13 cellular contexts compared by ENCODE assay signal in the genomic region with DNA sequence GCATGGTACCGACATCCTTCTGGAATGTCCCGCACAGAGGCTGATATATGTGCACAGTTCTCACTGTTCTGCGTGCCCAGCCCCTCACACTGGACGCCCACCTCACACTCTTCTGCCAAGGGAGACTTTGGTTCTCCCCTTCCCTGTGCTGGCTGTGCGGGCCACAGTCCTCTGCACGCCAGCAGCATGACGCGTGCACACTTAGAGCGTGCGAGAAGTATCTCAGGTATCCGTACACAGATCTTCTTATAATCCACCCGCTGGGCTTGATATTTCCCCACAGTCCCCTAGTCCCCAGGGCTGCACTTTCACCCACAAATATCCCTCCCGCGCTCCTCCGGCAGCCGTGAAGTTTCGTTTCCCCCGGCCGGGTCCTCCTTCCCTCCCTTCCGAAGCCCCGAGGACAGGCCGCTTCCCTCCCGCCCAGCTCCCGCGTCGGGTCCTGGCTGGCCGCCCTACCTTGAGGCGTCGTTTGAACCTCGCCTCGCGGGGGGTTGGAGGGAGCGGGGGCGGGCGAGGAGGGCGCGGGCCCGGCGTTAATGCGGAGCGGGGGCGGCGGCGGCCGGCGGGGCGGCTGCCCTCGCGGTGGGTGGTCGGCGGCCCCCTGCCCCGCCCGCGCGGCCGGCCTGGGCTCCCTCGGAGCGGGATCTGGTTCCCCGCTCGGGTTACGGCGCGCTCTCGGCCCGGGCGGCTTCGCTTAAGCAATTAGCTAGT. TPM values are rescaled to one million over a fixed set of nuclear protein-coding genes. Genes with fewer than 3 reads are reported as not detected.
A peak's percentile ranks its signal among the peaks of the same experiment; 100 is the strongest.
DNase-seq lines count a peak whose midpoint lies in the region; ATAC-seq, FAIRE-seq and TF ChIP-seq lines count a peak whose summit lies in the region.
"Had no signal": no experiment of that assay in that cellular context is flagged by ENCODE, and none has a peak within 500 bp of the region (broad histone marks: within the 10 kb centered on the region; RNA-seq: fewer than 3 reads in every experiment).

No MANE protein-coding gene starts in this region.

- H3K9me3 Mint-ChIP-seq in naive thymus-derived CD4-positive, alpha-beta T cell = peaks cover 0 to 2% (median 0%) of the 10 kb centered on the region in 11 donors

- peak overlapping the region in 8 of 10 donors; percentile 26 to 75 (median 46) for H3K4me3 Mint-ChIP-seq in naive thymus-derived CD4-positive, alpha-beta T cell

- CTCF ChIA-PET in A549 (lab: Yijun Ruan, JAX) (interaction anchor here (1.2 to 2.1 kb wide), 2 partner anchors 12 to 432 kb away, joined by 3 to 12 read pairs; no protein-coding TSS in a partner anchor), OCI-LY7 (lab: Charles Lee; ENCODE audit: unreplicated experiment) (no interaction called here)
- CTCF ChIA-PET in naive thymus-derived CD4-positive, alpha-beta T cell (lab: Charles Lee) = no interaction called here

- H3K4me2 ChIP-seq in A549 = peak overlapping the region; percentile 67
- no peak overlapping the region for H3K4me2 ChIP-seq in OCI-LY7 (ENCODE audit: low read length)

- no peaks in the 10 kb centered on the region for H3K9me3 ChIP-seq in A549
- no peaks in the 10 kb centered on the region for H3K9me3 ChIP-seq in naive thymus-derived CD4-positive, alpha-beta T cell (ENCODE audit: control insufficient read depth in 2 of 3, low read length in 3 of 3)
- no peaks in the 10 kb centered on the region for H3K9me3 ChIP-seq in OCI-LY7 (ENCODE audit: low read length)

- DNase-seq in A549 (ENCODE audit: low read depth in 1 of 2, low spot score in 1 of 2) (no peak), H7 (peak; percentile 87), coronary artery (ENCODE audit: low spot score) (no peak), NCI-H510A treated with DMSO at 0.1 percent for 48 hours (lab: John Stamatoyannopoulos, UW) (no peak), OCI-LY7 (ENCODE audit: low spot score) (no peak)
- no peak for DNase-seq in naive thymus-derived CD4-positive, alpha-beta T cell
- DNase-seq: activated CD4-positive, alpha-beta T cell treated with anti-CD3 and anti-CD28 coated beads, Interleukin-2, amount 50 U/mL, for 1 hour; anterior cingulate cortex had no signal

- H3K36me3 ChIP-seq in H7 (replicated peaks; ENCODE audit: control insufficient read depth, insufficient read depth, low read length) = no peaks in the 10 kb centered on the region
- no peaks in the 10 kb centered on the region for H3K36me3 ChIP-seq in naive thymus-derived CD4-positive, alpha-beta T cell (ENCODE audit: control insufficient read depth in 2 of 3, insufficient read depth in 3 of 3, low read length in 3 of 3)
- no peaks in the 10 kb centered on the region for H3K36me3 ChIP-seq in OCI-LY7 (ENCODE audit: insufficient read depth, low read length)

- peak overlapping the region; percentile 26; the same call in 1 of the 3 replicates for H3K4me3 ChIP-seq in A549
- no peak overlapping the region for H3K4me3 ChIP-seq in H7 (ENCODE audit: insufficient read depth, low read depth, low read length)
- H3K4me3 ChIP-seq in coronary artery = peak overlapping the region; percentile 47
- no peak overlapping the region for H3K4me3 ChIP-seq in naive thymus-derived CD4-positive, alpha-beta T cell (ENCODE audit: low read length)
- H3K4me3 ChIP-seq in OCI-LY7 (ENCODE audit: low read depth, low read length, poor library complexity, severe bottlenecking) = no peak overlapping the region
- H3K4me3 ChIP-seq: GM12878 had no signal

- H3K4me1 ChIP-seq in A549 (peaks cover 19% of the 10 kb centered on the region), OCI-LY7 (ENCODE audit: insufficient read depth, low read length, poor library complexity, severe bottlenecking) (no peaks in the 10 kb centered on the region)
- H3K4me1 ChIP-seq in naive thymus-derived CD4-positive, alpha-beta T cell (ENCODE audit: control insufficient read depth in 2 of 2, insufficient read depth in 2 of 2, low read length in 2 of 2) = no peaks in the 10 kb centered on the region

- WGBS in A549 (ENCODE audit: missing lambda C conversion rate) = 20% methylated on average over 30 of the region's 67 CpGs

- no peak for TF ChIP-seq EP300 in A549 (IDR thresholded peaks at IDR 0.05)

- TF ChIP-seq RAD21 in A549 (conservative IDR thresholded peaks at IDR 0.05 in 1 of 2, IDR thresholded peaks at IDR 0.05 in 1 of 2) = no peak

- H3K4me1 Mint-ChIP-seq in naive thymus-derived CD4-positive, alpha-beta T cell = peaks cover 11 to 33% (median 31%) of the 10 kb centered on the region in 7 donors

- no peak for TF ChIP-seq POLR2A in A549 (IDR thresholded peaks at IDR 0.05; ENCODE audit: low read length)

- intact Hi-C loops in naive thymus-derived CD4-positive, alpha-beta T cell (cut with micrococcal nuclease) = loop anchor here in 1 of 2 donors (5.0 kb wide), 1 partner anchor 62 kb away; a partner anchor contains a TSS
- intact Hi-C loops in OCI-LY7 (cut with micrococcal nuclease; ENCODE audit: unreplicated experiment) = no loop called here

- FAIRE-seq in A549 (lab: Jason Lieb, UNC) = no peak
- FAIRE-seq: GM12878 had no signal

- H4K20me1 ChIP-seq in OCI-LY7 (ENCODE audit: insufficient read depth, low read length) = no peaks in the 10 kb centered on the region

- no peaks in the 10 kb centered on the region for H3K79me2 ChIP-seq in OCI-LY7 (ENCODE audit: insufficient read depth, low read depth, low read length)

- no peaks in the 10 kb centered on the region for H3K9me2 ChIP-seq in OCI-LY7 (ENCODE audit: insufficient read depth, low read length)

- peaks cover 77 to 81% (median 79%) of the 10 kb centered on the region in 5 donors for H3K27me3 Mint-ChIP-seq in naive thymus-derived CD4-positive, alpha-beta T cell

- TF ChIP-seq CTCF in A549 (IDR thresholded peaks at IDR 0.05) (no peak), coronary artery (IDR thresholded peaks at IDR 0.05) (no peak), OCI-LY7 (conservative IDR thresholded peaks at IDR 0.05; ENCODE audit: low read length) (no peak)

- ATAC-seq in A549 = 0 out of 6 replicates have a peak, but pooled peaks of 1 of the 2 experiments have one; percentile 7
- ATAC-seq in naive thymus-derived CD4-positive, alpha-beta T cell = no peak
- ATAC-seq in GM21529 (IDR thresholded peaks at IDR 0.05; ENCODE audit: unreplicated experiment) = no peak
- ATAC-seq in HG03039 (IDR thresholded peaks at IDR 0.05; ENCODE audit: unreplicated experiment) = no peak
- ATAC-seq: esophagus mucosa, GM12878 had no signal

- BruUV-seq in OCI-LY7 (replicated peaks; lab: Mats Ljungman, UMichigan) = no TSS peak

- H3K27ac ChIP-seq in A549 (no peak overlapping the region), coronary artery (no peak overlapping the region), OCI-LY7 (ENCODE audit: low read depth, low read length, poor library complexity, severe bottlenecking) (no peak overlapping the region)
- H3K27ac ChIP-seq in naive thymus-derived CD4-positive, alpha-beta T cell (ENCODE audit: low read depth, low read length) = no peak overlapping the region

- POLR2A ChIA-PET in A549 (lab: Yijun Ruan, JAX) = no interaction called here
- POLR2A ChIA-PET in naive thymus-derived CD4-positive, alpha-beta T cell (lab: Charles Lee) = no interaction called here
- POLR2A ChIA-PET in OCI-LY7 (lab: Charles Lee) = no interaction called here

- peak overlapping the region in 1 of 9 donors; percentile 77 for H3K27ac Mint-ChIP-seq in naive thymus-derived CD4-positive, alpha-beta T cell

- peaks cover 0 to 6% (median 0%) of the 10 kb centered on the region in 5 donors for H3K36me3 Mint-ChIP-seq in naive thymus-derived CD4-positive, alpha-beta T cell

- no peak overlapping the region for H2AFZ ChIP-seq in OCI-LY7 (ENCODE audit: low read length)

- H3K27me3 ChIP-seq in H7 (ENCODE audit: control insufficient read depth, insufficient read depth, low read length) = peaks cover 98% of the 10 kb centered on the region
- H3K27me3 ChIP-seq in naive thymus-derived CD4-positive, alpha-beta T cell (ENCODE audit: control insufficient read depth in 2 of 2, insufficient read depth in 2 of 2, low read length in 2 of 2) = peaks cover 10 to 12% of the 10 kb centered on the region in 2 donors

TF ChIP-seq in A549, 52 proteins besides CTCF, POLR2A, EP300 and RAD21 (continues in another document):
- TF ChIP-seq, protein P1, sequence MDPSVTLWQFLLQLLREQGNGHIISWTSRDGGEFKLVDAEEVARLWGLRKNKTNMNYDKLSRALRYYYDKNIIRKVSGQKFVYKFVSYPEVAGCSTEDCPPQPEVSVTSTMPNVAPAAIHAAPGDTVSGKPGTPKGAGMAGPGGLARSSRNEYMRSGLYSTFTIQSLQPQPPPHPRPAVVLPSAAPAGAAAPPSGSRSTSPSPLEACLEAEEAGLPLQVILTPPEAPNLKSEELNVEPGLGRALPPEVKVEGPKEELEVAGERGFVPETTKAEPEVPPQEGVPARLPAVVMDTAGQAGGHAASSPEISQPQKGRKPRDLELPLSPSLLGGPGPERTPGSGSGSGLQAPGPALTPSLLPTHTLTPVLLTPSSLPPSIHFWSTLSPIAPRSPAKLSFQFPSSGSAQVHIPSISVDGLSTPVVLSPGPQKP (IDR thresholded peaks at IDR 0.05; ENCODE audit: low read depth, low read length) = no peak
- TF ChIP-seq HDAC2 (IDR thresholded peaks at IDR 0.05) = no peak
- TF ChIP-seq SMC3 (IDR thresholded peaks at IDR 0.05) = no peak
- TF ChIP-seq RARB (CRISPR knock-in tag; IDR thresholded peaks at IDR 0.05) = no peak
- no peak for TF ChIP-seq KDM5A (IDR thresholded peaks at IDR 0.05)

RNA-seq across cellular contexts. Expression of a gene that starts 5.0 kb away (rescaled TPM):
- polyA plus RNA-seq in A549 (2011; rRNA removed) (not detected in 2 replicates), A549 (2017; fragmentation: RNase III; extraction: RNeasy Plus Mini Kit Qiagen cat#74134 plus additional on column Dnase treatment) (not detected in 3 replicates)
- not detected in 2 replicates for polyA plus RNA-seq in A549 (2012; cell fraction: cytosol; rRNA removed)
- not detected in 2 replicates for polyA plus RNA-seq in A549 (2012; cell fraction: nucleus; rRNA removed)
- polyA minus RNA-seq in A549 (2011; rRNA and poly(A)+ RNA removed) = not detected in 2 replicates
- total RNA-seq in H7 (2014; rRNA removed; shearing (Covaris generic)) = not detected in 2 replicates
- total RNA-seq in naive thymus-derived CD4-positive, alpha-beta T cell = not detected
- polyA plus RNA-seq in naive thymus-derived CD4-positive, alpha-beta T cell = not detected
- total RNA-seq in OCI-LY7 (2014; rRNA removed; shearing (Covaris generic)) = not detected in 2 replicates
- total RNA-seq in OCI-LY7 (2022) = not detected in 2 replicates
- total RNA-seq: GM12878, kidney epithelial cell had no signal

RNA-seq across cellular contexts. Expression of a gene that starts 49.7 kb away (rescaled TPM):
- polyA plus RNA-seq in A549 (2011; rRNA removed) (14.9 and 16.9 TPM in 2 replicates), A549 (2017; fragmentation: RNase III; extraction: RNeasy Plus Mini Kit Qiagen cat#74134 plus additional on column Dnase treatment) (12.8 to 13.1 TPM (median 12.9 TPM) in 3 replicates)
- polyA plus RNA-seq in A549 (2012; cell fraction: cytosol; rRNA removed) = 8.6 and 10.3 TPM in 2 replicates
- 27.4 and 28.9 TPM in 2 replicates for polyA plus RNA-seq in A549 (2012; cell fraction: nucleus; rRNA removed)
- polyA minus RNA-seq in A549 (2011; rRNA and poly(A)+ RNA removed) = 29.8 and 32.2 TPM in 2 replicates
- total RNA-seq in H7 (2014; rRNA removed; shearing (Covaris generic)) = 15.3 and 19.5 TPM in 2 replicates
- 10 to 100 TPM; 17.6 to 46.7 (median 29.9) TPM for total RNA-seq in naive thymus-derived CD4-positive, alpha-beta T cell
- 10 to 100 TPM; 16.7 to 28.1 TPM for polyA plus RNA-seq in naive thymus-derived CD4-positive, alpha-beta T cell
- 12.2 and 15.0 TPM in 2 replicates for total RNA-seq in OCI-LY7 (2014; rRNA removed; shearing (Covaris generic))
- 26.0 and 33.5 TPM in 2 replicates for total RNA-seq in OCI-LY7 (2022)

Comparison
In these comparisons a context has a peak if more than half of its experiments do, and no peak if none do; other contexts are left out.
1. H3K4me3 ChIP-seq: peak in A549 (single experiment) and coronary artery (single experiment); none in H7 (single experiment), naive thymus-derived CD4-positive, alpha-beta T cell (single experiment) and OCI-LY7 (single experiment).